Comparison of ENCODE assay signal across 1 cellular context in genomic region chr13:97058896-97059295, GRCh38.
TF ChIP-seq lines count a peak whose summit lies in the region.

No MANE protein-coding gene starts in this region.

TF ChIP-seq in GM23338, 12 proteins besides CTCF, POLR2A, EP300 and RAD21 (continued from another document):
- TF ChIP-seq JUNB (IDR thresholded peaks at IDR 0.05; ENCODE audit: unreplicated experiment) = no peak
- TF ChIP-seq ZNF462 (CRISPR knock-in tag; IDR thresholded peaks at IDR 0.05) = no peak
- no peak for TF ChIP-seq CREB1 (CRISPR knock-in tag; IDR thresholded peaks at IDR 0.05; ENCODE audit: low read depth)
- no peak for TF ChIP-seq POLR2AphosphoS5 (IDR thresholded peaks at IDR 0.05; ENCODE audit: low read depth)
